18 cellular contexts compared by ENCODE assay signal in the genomic region with DNA sequence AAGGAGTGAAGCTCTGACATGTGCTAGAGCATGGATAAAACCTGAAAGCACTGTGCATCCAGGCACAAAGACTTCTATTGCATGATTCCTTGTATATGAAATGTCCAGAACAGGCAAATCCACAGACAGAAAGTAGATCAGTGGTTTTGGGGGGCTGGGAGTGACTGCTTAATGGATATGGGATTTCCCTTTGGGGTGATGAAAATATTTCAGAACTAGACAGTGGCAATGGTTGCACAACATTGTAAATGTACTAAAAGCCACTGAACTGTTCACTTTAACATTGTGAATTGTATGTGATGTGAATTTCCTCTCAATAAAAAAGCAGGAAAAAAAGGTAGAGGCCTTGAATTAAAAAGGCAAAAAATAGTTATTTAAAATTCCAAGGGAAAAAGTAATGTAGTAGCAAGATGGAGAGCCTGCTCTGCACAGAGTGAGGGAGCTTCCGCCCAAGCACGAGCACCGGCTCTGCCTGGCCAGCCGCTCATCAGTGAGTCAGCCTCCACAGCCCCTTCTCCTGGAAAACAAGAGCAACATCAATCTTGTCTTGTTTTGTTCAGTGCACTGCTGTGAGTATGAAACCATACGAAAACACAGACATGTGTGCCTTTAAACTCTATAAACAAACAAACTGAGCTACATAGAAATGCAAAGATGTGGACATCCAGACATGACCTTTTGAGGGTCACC.
A peak's percentile ranks its signal among the peaks of the same experiment; 100 is the strongest.
DNase-seq lines count a peak whose midpoint lies in the region; ATAC-seq, FAIRE-seq and TF ChIP-seq lines count a peak whose summit lies in the region.
"Had no signal": no experiment of that assay in that cellular context is flagged by ENCODE, and none has a peak within 500 bp of the region (broad histone marks: within the 10 kb centered on the region; RNA-seq: fewer than 3 reads in every experiment).

No MANE protein-coding gene starts in this region.

- H3K27me3 Mint-ChIP-seq in natural killer cell (ENCODE audit: low read depth in 2 of 2) = peaks cover 20 to 55% of the 10 kb centered on the region in 2 donors

- in situ Hi-C loops in astrocyte of the spinal cord (cut with HindIII; ENCODE audit: low sequenced_read_pairs) = no loop called here

- peak; percentile 57 for FAIRE-seq in HTR-8/SVneo (lab: Jason Lieb, UNC)

- H3K4me3 Mint-ChIP-seq in natural killer cell = no peak overlapping the region
- H3K4me3 Mint-ChIP-seq: activated naive CD8-positive, alpha-beta T cell treated with anti-CD3 and anti-CD28 coated beads for 36 hours had no signal

- H3K27ac Mint-ChIP-seq in natural killer cell = no peak overlapping the region
- H3K27ac Mint-ChIP-seq: activated naive CD8-positive, alpha-beta T cell treated with anti-CD3 and anti-CD28 coated beads for 36 hours had no signal

- ATAC-seq in natural killer cell (no peak), HG03521 (IDR thresholded peaks at IDR 0.05; ENCODE audit: unreplicated experiment) (no peak)
- ATAC-seq: PC-3 had no signal

- H3K9me3 Mint-ChIP-seq in natural killer cell = no peaks in the 10 kb centered on the region
- H3K9me3 Mint-ChIP-seq: activated naive CD8-positive, alpha-beta T cell treated with anti-CD3 and anti-CD28 coated beads for 36 hours had no signal

- H3K4me1 Mint-ChIP-seq in natural killer cell = no peaks in the 10 kb centered on the region
- H3K4me1 Mint-ChIP-seq: activated naive CD8-positive, alpha-beta T cell treated with anti-CD3 and anti-CD28 coated beads for 36 hours had no signal

- H3K4me3 ChIP-seq in astrocyte of the spinal cord (ENCODE audit: low read depth, low read length) = no peak overlapping the region
- H3K4me3 ChIP-seq: esophagus squamous epithelium, tibial artery had no signal

- DNase-seq in AG08395 (ENCODE audit: low spot score) (peak; percentile 73), HTR-8/SVneo (ENCODE audit: insufficient read length, low spot score) (peak; percentile 42), astrocyte of the spinal cord (ENCODE audit: low read depth, low spot score) (peak; percentile 72), islet precursor cell (peak; percentile 67), natural killer cell (no peak), H4 (ENCODE audit: low spot score) (no peak), DMS79 treated with DMSO at 0.1 percent for 48 hours (lab: John Stamatoyannopoulos, UW) (no peak)
- DNase-seq: activated CD4-positive, alpha-beta T cell treated with anti-CD3 and anti-CD28 coated beads for 1 hour; activated naive CD8-positive, alpha-beta T cell treated with anti-CD3 and anti-CD28 coated beads for 36 hours; activated T-cell treated with anti-CD3 and anti-CD28 coated beads for 4 hours; AML-193; esophagus squamous epithelium; midbrain; NCI-H510A; PC-3; posterior cingulate gyrus; tibial artery had no signal

- TF ChIP-seq CTCF in astrocyte of the spinal cord (IDR thresholded peaks at IDR 0.05; ENCODE audit: low read depth, low read length) (no peak), natural killer cell (IDR thresholded peaks at IDR 0.05) (no peak)

- no peaks in the 10 kb centered on the region for H3K36me3 Mint-ChIP-seq in natural killer cell
- H3K36me3 Mint-ChIP-seq: activated naive CD8-positive, alpha-beta T cell treated with anti-CD3 and anti-CD28 coated beads for 36 hours had no signal

- intact Hi-C loops in natural killer cell (cut with micrococcal nuclease) = no loop called here

Comparison
In these comparisons a context has a peak if more than half of its experiments do, and no peak if none do; other contexts are left out.
1. DNase-seq: peak in AG08395 (single experiment), HTR-8/SVneo (single experiment), astrocyte of the spinal cord (single experiment) and islet precursor cell (single experiment); none in natural killer cell (single experiment), H4 (single experiment) and DMS79 treated with DMSO at 0.1 percent for 48 hours (single experiment).